In the genomic region with DNA sequence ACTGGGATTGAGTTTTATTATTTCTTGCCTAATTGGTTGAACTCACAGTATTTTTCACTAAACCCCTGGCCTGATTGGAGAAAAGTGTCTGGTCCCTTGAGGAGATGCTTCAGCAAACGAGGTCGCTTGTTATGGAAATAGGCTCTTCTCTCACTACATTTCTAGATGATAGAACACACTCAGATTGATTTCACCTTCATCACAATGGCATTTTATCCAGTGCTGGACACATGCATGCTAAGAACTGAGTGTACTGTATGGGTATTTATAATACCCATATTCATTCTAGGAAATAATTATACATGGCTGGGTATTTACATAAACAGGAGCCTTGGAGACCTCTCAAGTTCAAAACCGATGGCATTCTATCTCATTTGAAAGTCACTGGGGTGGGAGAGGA, we compare ENCODE assay signal across 26 cellular contexts.
"Had no signal": no experiment of that assay in that cellular context is flagged by ENCODE, and none has a peak within 500 bp of the region (broad histone marks: within the 10 kb centered on the region; RNA-seq: fewer than 3 reads in every experiment).

No MANE protein-coding gene starts in this region.

- H3K4me2 ChIP-seq: hepatocyte had no signal

- H3K36me3 ChIP-seq: adrenal gland, cardiac muscle cell, pancreas, prostate gland, tibial nerve had no signal

- H3K4me1 ChIP-seq: pancreas, prostate gland had no signal

- H3K27me3 ChIP-seq: adrenal gland, cardiac muscle cell, hepatocyte, pancreas, tibial nerve had no signal

- H3K27ac ChIP-seq: adrenal gland, cardiac muscle cell, hepatocyte, pancreas, prostate gland, skin epidermis, tibial nerve had no signal

- H3K4me3 ChIP-seq: adrenal gland, cardiac muscle cell, hepatocyte, pancreas, prostate gland, skin epidermis, tibial nerve had no signal

- DNase-seq: activated CD4-positive, alpha-beta T cell treated with anti-CD3 and anti-CD28 coated beads for 36 hours; activated CD4-positive, alpha-beta T cell treated with anti-CD3 and anti-CD28 coated beads, Interleukin-2, amount 50 U/mL, for 4 hours; activated CD4-positive, CD25-positive, alpha-beta regulatory T cell; activated CD8-positive, alpha-beta memory T cell treated with anti-CD3 and anti-CD28 coated beads for 24 hours; activated effector memory CD4-positive, alpha-beta T cell treated with anti-CD3 and anti-CD28 coated beads, Interleukin-2, amount 50 U/mL, for 16 hours; activated naive CD4-positive, alpha-beta T cell treated with anti-CD3 and anti-CD28 coated beads for 36 hours; activated naive CD8-positive, alpha-beta T cell treated with anti-CD3 and anti-CD28 coated beads for 36 hours; adrenal gland; aorta; cortex of kidney; foreskin fibroblast; islet precursor cell; naive thymus-derived CD8-positive, alpha-beta T cell; nucleus accumbens; pancreas; stimulated activated CD4-positive, alpha-beta T cell treated with anti-CD3 and anti-CD28 coated beads, Interleukin-12 subunit alpha, Interleukin-12 subunit beta, amount 100 ng/mL, for 4 hours; stimulated activated CD4-positive, alpha-beta T cell treated with anti-CD3 and anti-CD28 coated beads, Interleukin-4, amount 100 ng/mL, for 1 hour; stimulated activated CD8-positive, alpha-beta memory T cell treated with anti-CD3 and anti-CD28 coated beads, Interleukin-4, amount 100 ng/mL, for 48 hours; stimulated activated naive CD8-positive, alpha-beta T cell treated with anti-CD3 and anti-CD28 coated beads, Interleukin-15, amount 100 ng/mL, for 72 hours had no signal

- FAIRE-seq: endothelial cell of umbilical vein, pancreas had no signal

- H3K9me3 ChIP-seq: adrenal gland, pancreas, prostate gland, tibial nerve had no signal

- ATAC-seq: activated CD4-positive, alpha-beta T cell treated with anti-CD3 and anti-CD28 coated beads for 36 hours; naive thymus-derived CD8-positive, alpha-beta T cell; pancreas; stimulated activated memory B cell treated with anti-CD40 and anti-IgM and Interleukin-4, amounts not matched to agents 10 μg/mL and 1 μg/mL and 100 μg/mL, for 72 hours; stimulated activated naive CD8-positive, alpha-beta T cell treated with anti-CD3 and anti-CD28 coated beads, Interleukin-15, amount 100 ng/mL, for 72 hours had no signal

- H2AFZ ChIP-seq: hepatocyte had no signal
